9 cellular contexts compared by ENCODE assay signal in the genomic region with DNA sequence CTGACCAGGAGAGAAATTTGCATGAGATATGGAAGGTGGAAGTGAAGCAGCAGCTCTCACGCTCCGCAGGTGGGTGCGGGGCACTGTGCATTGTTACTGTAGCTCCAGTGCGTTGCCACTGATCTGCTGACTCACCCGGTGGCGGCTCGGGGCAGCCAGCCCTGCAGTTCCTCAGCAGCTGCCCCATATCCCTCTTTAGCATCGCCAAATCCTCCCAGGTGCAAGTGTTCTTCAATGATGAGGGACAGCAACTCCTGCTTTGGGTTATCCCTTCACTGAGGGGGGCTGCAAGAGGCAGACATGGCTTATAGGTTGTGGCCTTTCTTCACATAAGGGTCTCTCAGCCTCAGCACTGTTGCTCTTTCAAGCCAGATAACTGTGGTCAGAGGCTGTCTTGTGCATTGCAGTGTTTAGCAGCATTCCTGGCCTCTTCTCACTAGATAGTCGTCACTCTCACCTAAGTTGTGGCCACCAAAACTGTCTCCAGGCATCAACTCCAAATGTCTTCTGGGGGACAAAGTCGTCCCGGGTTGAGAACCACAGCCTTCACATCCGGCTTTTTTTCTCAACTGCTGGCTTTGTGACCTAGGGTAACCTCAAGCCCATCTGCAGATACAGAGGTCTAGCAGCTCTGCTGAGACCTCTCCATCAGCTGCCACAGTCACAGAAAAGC.
DNase-seq lines count a peak whose midpoint lies in the region; ATAC-seq and TF ChIP-seq lines count a peak whose summit lies in the region.
"Had no signal": no experiment of that assay in that cellular context is flagged by ENCODE, and none has a peak within 500 bp of the region (broad histone marks: within the 10 kb centered on the region; RNA-seq: fewer than 3 reads in every experiment).

No MANE protein-coding gene starts in this region.

- TF ChIP-seq POLR2A in esophagus muscularis mucosa (IDR thresholded peaks at IDR 0.05; ENCODE audit: low read depth) = no peak

- POLR2A ChIA-PET in WTC11 (lab: Charles Lee) = no interaction called here

- H3K27ac ChIP-seq in GM23338 (ENCODE audit: low read depth) = 0 out of 2 replicates have a peak overlapping the region, but pooled peaks have one; percentile 12
- no peak overlapping the region for H3K27ac ChIP-seq in esophagus muscularis mucosa (replicated peaks in 1 of 4)
- H3K27ac ChIP-seq: thoracic aorta had no signal

- H3F3A ChIP-seq in GM23338 (replicated peaks; ENCODE audit: low read depth) = no peaks in the 10 kb centered on the region

- H3K9me3 ChIP-seq in esophagus muscularis mucosa = no peaks in the 10 kb centered on the region
- H3K9me3 ChIP-seq: thoracic aorta had no signal

- H3K9me2 ChIP-seq in GM23338 (ENCODE audit: insufficient read depth) = no peaks in the 10 kb centered on the region

- H3K9me3 Mint-ChIP-seq in GM23338 = no peaks in the 10 kb centered on the region
- peaks cover under 1% of the 10 kb centered on the region; the same call in 1 of the 2 replicates for H3K9me3 Mint-ChIP-seq in WTC11
- H3K9me3 Mint-ChIP-seq in chondrocyte (ENCODE audit: low read depth) = no peaks in the 10 kb centered on the region
- no peaks in the 10 kb centered on the region for H3K9me3 Mint-ChIP-seq in progenitor cell of endocrine pancreas (ENCODE audit: low read depth)

- H3K4me2 ChIP-seq in GM23338 = peak overlapping the region; percentile 17; the same call in 1 of the 2 replicates

- peaks cover 15% of the 10 kb centered on the region for H3K4me1 ChIP-seq in GM23338 (ENCODE audit: insufficient read depth)
- H3K4me1 ChIP-seq in esophagus muscularis mucosa = peaks cover 0 to 19% (median 12%) of the 10 kb centered on the region in 4 donors

- no peaks in the 10 kb centered on the region for H4K20me1 ChIP-seq in GM23338 (replicated peaks; ENCODE audit: insufficient read depth)

- H3K27me3 ChIP-seq in GM23338 (ENCODE audit: insufficient read depth) (no peaks in the 10 kb centered on the region), esophagus muscularis mucosa (no peaks in the 10 kb centered on the region)

- H3K79me2 ChIP-seq in GM23338 (replicated peaks; ENCODE audit: insufficient read depth) = no peaks in the 10 kb centered on the region

- H3K4me3 ChIP-seq in GM12875 (ENCODE audit: low read depth, low read length) (peak overlapping the region; percentile 42), GM23338 (no peak overlapping the region), esophagus muscularis mucosa (no peak overlapping the region)
- H3K4me3 ChIP-seq: thoracic aorta had no signal

- H3K27ac Mint-ChIP-seq in GM23338 (peak overlapping the region; percentile 81), WTC11 (no peak overlapping the region), chondrocyte (ENCODE audit: unreplicated experiment) (peak overlapping the region; percentile 49), progenitor cell of endocrine pancreas (peak overlapping the region; percentile 57)

- 63% methylated on average over 12 of the region's 12 CpGs for WGBS in esophagus muscularis mucosa

- H3K36me3 ChIP-seq in GM23338 (ENCODE audit: insufficient read depth) = no peaks in the 10 kb centered on the region
- H3K36me3 ChIP-seq in esophagus muscularis mucosa = no peaks in the 10 kb centered on the region
- H3K36me3 ChIP-seq: thoracic aorta had no signal

- CTCF ChIA-PET in WTC11 (lab: Charles Lee) = no interaction called here

- intact Hi-C loops in esophagus muscularis mucosa (cut with DNase I) = no loop called here

- no peak for TF ChIP-seq CTCF in GM12875 (IDR thresholded peaks at IDR 0.05; ENCODE audit: borderline replicate concordance, insufficient read depth, low read depth, low read length)
- no peak for TF ChIP-seq CTCF in GM23338 (conservative IDR thresholded peaks at IDR 0.05; ENCODE audit: low read depth in 2 of 2)
- TF ChIP-seq CTCF in WTC11 (IDR thresholded peaks at IDR 0.05) = no peak
- no peak for TF ChIP-seq CTCF in chondrocyte (IDR thresholded peaks at IDR 0.05)
- TF ChIP-seq CTCF in progenitor cell of endocrine pancreas (IDR thresholded peaks at IDR 0.05; ENCODE audit: unreplicated experiment) = no peak
- no peak for TF ChIP-seq CTCF in esophagus muscularis mucosa (IDR thresholded peaks at IDR 0.05)

- ATAC-seq in GM23338 (peak; percentile 96), WTC11 (peak; percentile 93)

- peak overlapping the region; percentile 67 for H2AFZ ChIP-seq in GM23338

- H3K4me1 Mint-ChIP-seq in GM23338 = peaks cover 33% of the 10 kb centered on the region
- H3K4me1 Mint-ChIP-seq in WTC11 = peaks cover 39% of the 10 kb centered on the region
- H3K4me1 Mint-ChIP-seq in chondrocyte (ENCODE audit: low read depth) = peaks cover 37% of the 10 kb centered on the region
- peaks cover 18% of the 10 kb centered on the region for H3K4me1 Mint-ChIP-seq in progenitor cell of endocrine pancreas (ENCODE audit: low read depth)

- TF ChIP-seq EP300 in esophagus muscularis mucosa (IDR thresholded peaks at IDR 0.05) = no peak

- H3K27me3 Mint-ChIP-seq in GM23338 (ENCODE audit: insufficient read depth, low read depth, poor library complexity) (peaks cover 10% of the 10 kb centered on the region), WTC11 (ENCODE audit: low read depth) (no peaks in the 10 kb centered on the region; the same call in 1 of the 2 replicates), chondrocyte (ENCODE audit: low read depth) (no peaks in the 10 kb centered on the region), progenitor cell of endocrine pancreas (peaks cover 14% of the 10 kb centered on the region)

- DNase-seq in GM23338 (ENCODE audit: low spot score) = peak; percentile 75
- DNase-seq in Kasumi-1 (lab: John Stamatoyannopoulos, UW) = peak; percentile 22 to 43
- DNase-seq in WTC11 (ENCODE audit: low spot score) = peak; percentile 66
- no peak for DNase-seq in chondrocyte (ENCODE audit: low spot score)
- DNase-seq in progenitor cell of endocrine pancreas (ENCODE audit: low spot score, unreplicated experiment) = peak; percentile 24
- no peak for DNase-seq in esophagus muscularis mucosa (ENCODE audit: extremely low spot score)
- no peak for DNase-seq in dedifferentiated amniotic fluid mesenchymal stem cell (ENCODE audit: extremely low spot score)

- H3K36me3 Mint-ChIP-seq in GM23338 (ENCODE audit: low read depth) (no peaks in the 10 kb centered on the region), WTC11 (no peaks in the 10 kb centered on the region), chondrocyte (ENCODE audit: low read depth) (no peaks in the 10 kb centered on the region), progenitor cell of endocrine pancreas (ENCODE audit: insufficient read depth) (no peaks in the 10 kb centered on the region)

- no peak overlapping the region for H3K4me3 Mint-ChIP-seq in GM23338
- no peak overlapping the region for H3K4me3 Mint-ChIP-seq in WTC11
- no peak overlapping the region for H3K4me3 Mint-ChIP-seq in chondrocyte (ENCODE audit: unreplicated experiment)
- no peak overlapping the region for H3K4me3 Mint-ChIP-seq in progenitor cell of endocrine pancreas (ENCODE audit: low read depth)

TF ChIP-seq in GM23338, 12 proteins besides CTCF, POLR2A, EP300 and RAD21 (continues in another document):
- TF ChIP-seq POLR2AphosphoS5 (IDR thresholded peaks at IDR 0.05; ENCODE audit: low read depth) = no peak
- no peak for TF ChIP-seq EZH2phosphoT487 (IDR thresholded peaks at IDR 0.05; ENCODE audit: unreplicated experiment)
- no peak for TF ChIP-seq ZNF114 (CRISPR knock-in tag; IDR thresholded peaks at IDR 0.05)

TF ChIP-seq in WTC11, 78 proteins besides CTCF, POLR2A, EP300 and RAD21 (continues in another document):
- TF ChIP-seq NFE2L1 (CRISPR knock-in tag; IDR thresholded peaks at IDR 0.05) = peak; percentile 98
- TF ChIP-seq, protein P1, sequence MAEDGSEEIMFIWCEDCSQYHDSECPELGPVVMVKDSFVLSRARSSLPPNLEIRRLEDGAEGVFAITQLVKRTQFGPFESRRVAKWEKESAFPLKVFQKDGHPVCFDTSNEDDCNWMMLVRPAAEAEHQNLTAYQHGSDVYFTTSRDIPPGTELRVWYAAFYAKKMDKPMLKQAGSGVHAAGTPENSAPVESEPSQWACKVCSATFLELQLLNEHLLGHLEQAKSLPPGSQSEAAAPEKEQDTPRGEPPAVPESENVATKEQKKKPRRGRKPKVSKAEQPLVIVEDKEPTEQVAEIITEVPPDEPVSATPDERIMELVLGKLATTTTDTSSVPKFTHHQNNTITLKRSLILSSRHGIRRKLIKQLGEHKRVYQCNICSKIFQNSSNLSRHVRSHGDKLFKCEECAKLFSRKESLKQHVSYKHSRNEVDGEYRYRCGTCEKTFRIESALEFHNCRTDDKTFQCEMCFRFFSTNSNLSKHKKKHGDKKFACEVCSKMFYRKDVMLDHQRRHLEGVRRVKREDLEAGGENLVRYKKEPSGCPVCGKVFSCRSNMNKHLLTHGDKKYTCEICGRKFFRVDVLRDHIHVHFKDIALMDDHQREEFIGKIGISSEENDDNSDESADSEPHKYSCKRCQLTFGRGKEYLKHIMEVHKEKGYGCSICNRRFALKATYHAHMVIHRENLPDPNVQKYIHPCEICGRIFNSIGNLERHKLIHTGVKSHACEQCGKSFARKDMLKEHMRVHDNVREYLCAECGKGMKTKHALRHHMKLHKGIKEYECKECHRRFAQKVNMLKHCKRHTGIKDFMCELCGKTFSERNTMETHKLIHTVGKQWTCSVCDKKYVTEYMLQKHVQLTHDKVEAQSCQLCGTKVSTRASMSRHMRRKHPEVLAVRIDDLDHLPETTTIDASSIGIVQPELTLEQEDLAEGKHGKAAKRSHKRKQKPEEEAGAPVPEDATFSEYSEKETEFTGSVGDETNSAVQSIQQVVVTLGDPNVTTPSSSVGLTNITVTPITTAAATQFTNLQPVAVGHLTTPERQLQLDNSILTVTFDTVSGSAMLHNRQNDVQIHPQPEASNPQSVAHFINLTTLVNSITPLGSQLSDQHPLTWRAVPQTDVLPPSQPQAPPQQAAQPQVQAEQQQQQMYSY (CRISPR knock-in tag; IDR thresholded peaks at IDR 0.05) = no peak
- 0 out of 2 replicates have a peak, but pooled peaks have one; percentile 18 for TF ChIP-seq CREM (CRISPR knock-in tag; IDR thresholded peaks at IDR 0.05)
- TF ChIP-seq NR2C2 (CRISPR knock-in tag; IDR thresholded peaks at IDR 0.05) = no peak
- TF ChIP-seq SMAD4 (CRISPR knock-in tag; IDR thresholded peaks at IDR 0.05) = no peak

Comparison
In these comparisons a context has a peak if more than half of its experiments do, and no peak if none do; other contexts are left out.
1. DNase-seq: peak in GM23338 (single experiment), Kasumi-1 (2 of 2), WTC11 (single experiment) and progenitor cell of endocrine pancreas (single experiment); none in chondrocyte (single experiment), esophagus muscularis mucosa (single experiment) and dedifferentiated amniotic fluid mesenchymal stem cell (single experiment).